Comparison of ENCODE assay signal across 9 cellular contexts in the genomic region with DNA sequence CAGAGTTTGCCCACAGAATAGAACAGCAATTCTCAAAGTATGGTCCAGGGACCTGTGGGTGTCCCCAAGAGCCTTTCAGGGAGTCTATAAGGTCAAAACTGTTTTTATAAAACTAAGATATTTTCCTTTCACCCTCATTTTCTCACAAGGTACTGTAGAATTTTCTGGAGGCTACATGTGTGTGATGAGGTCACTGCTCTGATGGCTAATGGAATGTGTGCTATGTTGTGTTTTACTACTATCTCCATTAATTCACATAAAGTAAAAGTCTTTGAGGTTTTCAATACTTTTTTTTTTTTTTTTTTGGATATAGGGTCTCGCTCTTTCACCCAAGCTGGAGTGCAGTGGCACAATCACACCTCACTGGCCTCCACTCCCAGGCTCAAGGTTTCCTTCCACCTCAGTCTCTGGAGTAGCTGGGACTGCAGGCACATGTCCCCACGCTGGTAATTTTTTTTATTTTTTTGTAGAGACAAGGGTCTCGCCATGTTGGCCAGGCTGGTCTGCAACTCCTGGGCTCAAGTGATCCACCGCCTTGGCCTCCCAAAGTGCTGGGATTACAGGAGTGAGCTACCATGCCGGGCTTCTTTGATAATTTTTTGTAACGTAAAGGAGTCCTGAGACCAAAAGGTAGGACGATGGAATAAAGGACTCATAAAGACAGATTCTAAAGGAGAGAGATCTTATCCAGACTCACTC. TPM values are rescaled to one million over a fixed set of nuclear protein-coding genes. Genes with fewer than 3 reads are reported as not detected.
DNase-seq lines count a peak whose midpoint lies in the region; ATAC-seq and TF ChIP-seq lines count a peak whose summit lies in the region.
"Had no signal": no experiment of that assay in that cellular context is flagged by ENCODE, and none has a peak within 500 bp of the region (broad histone marks: within the 10 kb centered on the region; RNA-seq: fewer than 3 reads in every experiment).

No MANE protein-coding gene starts in this region.

- DNase-seq in EL (peak; percentile 53), T-helper 17 cell (no peak), dorsolateral prefrontal cortex (no peak), HuH-7 (ENCODE audit: low spot score) (no peak), middle frontal gyrus (ENCODE audit: extremely low spot score, low spot score) (no peak), endothelial cell (ENCODE audit: low spot score) (no peak), NCI-H2227 treated with DMSO at 0.1 percent for 48 hours (lab: John Stamatoyannopoulos, UW) (no peak)
- DNase-seq: NCI-H1694 treated with DMSO at 0.1 percent for 48 hours had no signal

- H3K4me2 ChIP-seq in parathyroid adenoma (ENCODE audit: low read length): no peak overlapping the region

- H3K27ac ChIP-seq in dorsolateral prefrontal cortex: no peak overlapping the region
- no peak overlapping the region for H3K27ac ChIP-seq in parathyroid adenoma

- H3K27me3 Mint-ChIP-seq in T-helper 17 cell: no peaks in the 10 kb centered on the region
- peaks cover 17% of the 10 kb centered on the region for H3K27me3 Mint-ChIP-seq in endothelial cell (ENCODE audit: unreplicated experiment)

- H3K4me3 ChIP-seq in dorsolateral prefrontal cortex: peak overlapping the region in 42 of 59 donors; percentile 10 to 75 (median 64)
- H3K4me3 ChIP-seq in parathyroid adenoma (ENCODE audit: low read depth, low read length): no peak overlapping the region

- H3K27me3 ChIP-seq in dorsolateral prefrontal cortex (peaks cover 0 to 37% (median 12%) of the 10 kb centered on the region in 45 donors), parathyroid adenoma (ENCODE audit: control insufficient read depth, insufficient read depth, low read length) (no peaks in the 10 kb centered on the region)

- TF ChIP-seq CTCF in dorsolateral prefrontal cortex (IDR thresholded peaks at IDR 0.05 in 54 of 56, conservative IDR thresholded peaks at IDR 0.05 in 2 of 56; ENCODE audit: low read depth in 1 of 56, partially characterized antibody in 56 of 56): no peak
- no peak for TF ChIP-seq CTCF in parathyroid adenoma (IDR thresholded peaks at IDR 0.05)
- TF ChIP-seq CTCF in endothelial cell (IDR thresholded peaks at IDR 0.05; ENCODE audit: unreplicated experiment): no peak

- peaks cover 66% of the 10 kb centered on the region for H3K4me1 Mint-ChIP-seq in T-helper 17 cell
- peaks cover 5% of the 10 kb centered on the region for H3K4me1 Mint-ChIP-seq in endothelial cell (ENCODE audit: unreplicated experiment)

- no peak for ATAC-seq in T-helper 17 cell

- peak overlapping the region; percentile 96 for H3K27ac Mint-ChIP-seq in T-helper 17 cell
- no peak overlapping the region for H3K27ac Mint-ChIP-seq in endothelial cell (ENCODE audit: unreplicated experiment)

- H3K4me1 ChIP-seq in parathyroid adenoma: peaks cover 8% of the 10 kb centered on the region

- H3K9me3 ChIP-seq in T-helper 17 cell (ENCODE audit: control insufficient read depth, low read length, poor library complexity, severe bottlenecking): no peaks in the 10 kb centered on the region
- H3K9me3 ChIP-seq in parathyroid adenoma (ENCODE audit: control insufficient read depth, low read length): no peaks in the 10 kb centered on the region

- H3K4me3 Mint-ChIP-seq in T-helper 17 cell: peak overlapping the region; percentile 99
- H3K4me3 Mint-ChIP-seq in endothelial cell (ENCODE audit: unreplicated experiment): no peak overlapping the region

- H3K36me3 ChIP-seq in parathyroid adenoma (ENCODE audit: control insufficient read depth, insufficient read depth, low read length): no peaks in the 10 kb centered on the region

- intact Hi-C loops in dorsolateral prefrontal cortex (cut with DNase I): no loop called here

- H3K79me2 ChIP-seq in parathyroid adenoma: no peaks in the 10 kb centered on the region

- no peaks in the 10 kb centered on the region for H3K9me3 Mint-ChIP-seq in endothelial cell (ENCODE audit: unreplicated experiment)

- peaks cover 13% of the 10 kb centered on the region for H3K36me3 Mint-ChIP-seq in T-helper 17 cell (ENCODE audit: low read depth)
- peaks cover 14% of the 10 kb centered on the region for H3K36me3 Mint-ChIP-seq in endothelial cell (ENCODE audit: low read depth, unreplicated experiment)

- H2AFZ ChIP-seq in parathyroid adenoma: peak overlapping the region; percentile 39

- no peak overlapping the region for H3K9ac ChIP-seq in parathyroid adenoma

RNA-seq across cellular contexts. Expression of a gene that starts 1.8 kb away (rescaled TPM):
- total RNA-seq in T-helper 17 cell (10 to 100 TPM; 60.5 to 93.7 TPM), dorsolateral prefrontal cortex (10 to 100 TPM in 61 of 120 experiments, 1 to 10 TPM in 59; 3.6 to 26.3 (median 10.1) TPM), endothelial cell (ENCODE audit: unreplicated experiment) (7.2 TPM)

RNA-seq across cellular contexts. Expression of a gene that starts 26.4 kb away (rescaled TPM):
- 1,000 to 10,000 TPM; 1,429 to 1,736 TPM for total RNA-seq in T-helper 17 cell
- total RNA-seq in dorsolateral prefrontal cortex: 1,000 to 10,000 TPM in 44 of 120 experiments, 100 to 1,000 TPM in 76; 441 to 1,542 (median 928) TPM
- total RNA-seq in endothelial cell (ENCODE audit: unreplicated experiment): 3,500 TPM
